In the genomic region with DNA sequence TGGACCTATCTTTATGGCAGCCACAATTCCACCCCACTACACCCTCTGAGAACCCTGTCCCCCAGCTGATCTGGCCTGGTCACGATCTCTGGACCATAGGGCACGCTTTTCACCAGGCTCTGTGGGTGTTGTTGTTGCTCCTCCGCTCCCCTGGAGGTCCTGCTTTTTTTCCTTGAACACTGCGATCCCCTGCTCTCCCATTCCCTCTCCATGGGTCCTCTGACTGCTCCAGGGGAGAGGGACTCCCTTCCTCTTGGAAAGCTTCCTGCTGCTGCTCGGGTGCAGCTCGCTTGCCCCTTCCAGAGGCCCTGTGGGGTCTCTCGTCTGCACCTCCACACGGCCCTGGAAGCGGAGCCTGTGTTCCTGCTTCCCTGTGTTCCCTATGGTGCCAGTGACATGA, we compare ENCODE assay signal across 15 cellular contexts.
"Had no signal": no experiment of that assay in that cellular context is flagged by ENCODE, and none has a peak within 500 bp of the region (broad histone marks: within the 10 kb centered on the region; RNA-seq: fewer than 3 reads in every experiment).

No MANE protein-coding gene starts in this region.

- DNase-seq: activated CD4-positive, alpha-beta T cell treated with anti-CD3 and anti-CD28 coated beads for 36 hours; activated CD4-positive, alpha-beta T cell treated with anti-CD3 and anti-CD28 coated beads, Interleukin-2, amount 50 U/mL, for 48 hours; activated naive CD4-positive, alpha-beta T cell; activated naive CD8-positive, alpha-beta T cell treated with anti-CD3 and anti-CD28 coated beads for 36 hours; amniotic stem cell; effector CD4-positive, alpha-beta T cell; left cardiac atrium; natural killer cell; nucleus accumbens; stimulated activated CD4-positive, alpha-beta T cell treated with anti-CD3 and anti-CD28 coated beads, Interleukin-2, amount 100 ng/mL, for 24 hours; T-helper 17 cell; testis had no signal

- H3K4me3 ChIP-seq: coronary artery, hepatocyte, lung, testis had no signal

- H3K4me2 ChIP-seq: hepatocyte had no signal

- H3K4me1 ChIP-seq: testis had no signal

- H2AFZ ChIP-seq: hepatocyte had no signal

- H3K27me3 ChIP-seq: hepatocyte, testis had no signal

- H3K9me3 ChIP-seq: testis had no signal

- H3K27ac ChIP-seq: coronary artery, hepatocyte, testis had no signal
